ENCODE assay signal across 7 cellular contexts in genomic region chr2:87468429-87468981, GRCh38.
DNase-seq lines count a peak whose midpoint lies in the region; ATAC-seq and TF ChIP-seq lines count a peak whose summit lies in the region.
"Not testable (repeated sequence)": the region's sequence is repeated elsewhere in the genome, so short reads cannot be mapped to it uniquely, and the experiment has no call there.

No MANE protein-coding gene starts in this region.

- TF ChIP-seq POLR2A in spleen (IDR thresholded peaks at IDR 0.05): not testable (repeated sequence)

- peaks cover 21% of the 10 kb centered on the region for H3K36me3 Mint-ChIP-seq in activated CD4-positive, alpha-beta T cell treated with anti-CD3 and anti-CD28 coated beads, Interleukin-2, amount 10 ng/mL, durations not matched to agents 24 days and 14 days (ENCODE audit: low read depth)
- peaks cover 29% of the 10 kb centered on the region for H3K36me3 Mint-ChIP-seq in activated T-helper 1 cell treated with anti-CD3 and anti-CD28 coated beads, Interleukin-12 subunit alpha, Interleukin-12 subunit beta, Interleukin-2, Interleukin-4 antibody, amounts not matched to agents 30 ng/mL and 10 ng/mL and 1 ng/mL, durations not matched to agents 14 hours and 24 hours and 36 hours (ENCODE audit: low read depth)
- H3K36me3 Mint-ChIP-seq in activated naive CD8-positive, alpha-beta T cell treated with anti-CD3 and anti-CD28 coated beads, Interleukin-2, amount 50 U/mL, for 24 hours (ENCODE audit: low read depth): peaks cover 19% of the 10 kb centered on the region

- intact Hi-C loops in activated CD4-positive, alpha-beta T cell treated with anti-CD3 and anti-CD28 coated beads, Interleukin-2, amount 10 ng/mL, durations not matched to agents 24 days and 14 days (cut with micrococcal nuclease); activated T-helper 1 cell treated with anti-CD3 and anti-CD28 coated beads, Interleukin-12 subunit alpha, Interleukin-12 subunit beta, Interleukin-2, Interleukin-4 antibody, amounts not matched to agents 30 ng/mL and 10 ng/mL and 1 ng/mL, durations not matched to agents 14 hours and 24 hours and 36 hours (cut with micrococcal nuclease); left ventricle myocardium superior (cut with micrococcal nuclease); spleen (cut with DNase I; ENCODE audit: low total_unique reads): not testable (repeated sequence)

- not testable (repeated sequence) for H2AFZ ChIP-seq in GM23248; OCI-LY3 (ENCODE audit: low read depth, low read length)

- in situ Hi-C loops in GM23248 (cut with MboI): not testable (repeated sequence)

- not testable (repeated sequence) for H3K4me3 Mint-ChIP-seq in activated CD4-positive, alpha-beta T cell treated with anti-CD3 and anti-CD28 coated beads, Interleukin-2, amount 10 ng/mL, durations not matched to agents 24 days and 14 days; activated T-helper 1 cell treated with anti-CD3 and anti-CD28 coated beads, Interleukin-12 subunit alpha, Interleukin-12 subunit beta, Interleukin-2, Interleukin-4 antibody, amounts not matched to agents 30 ng/mL and 10 ng/mL and 1 ng/mL, durations not matched to agents 14 hours and 24 hours and 36 hours
- peak overlapping the region; percentile 29 for H3K4me3 Mint-ChIP-seq in activated naive CD8-positive, alpha-beta T cell treated with anti-CD3 and anti-CD28 coated beads, Interleukin-2, amount 50 U/mL, for 24 hours

- peaks cover 89% of the 10 kb centered on the region for H3K79me2 ChIP-seq in GM23248 (ENCODE audit: insufficient read depth)
- H3K79me2 ChIP-seq in OCI-LY3 (ENCODE audit: low read length): peaks cover 21% of the 10 kb centered on the region

- not testable (repeated sequence) for H3K4me3 ChIP-seq in GM23248; OCI-LY3 (ENCODE audit: low read length); spleen

- ATAC-seq in activated naive CD8-positive, alpha-beta T cell treated with anti-CD3 and anti-CD28 coated beads, Interleukin-2, amount 50 U/mL, for 24 hours: not testable (repeated sequence)
- ATAC-seq in left ventricle myocardium superior: peak; percentile 27

- peaks cover 36% of the 10 kb centered on the region for H3K4me1 Mint-ChIP-seq in activated CD4-positive, alpha-beta T cell treated with anti-CD3 and anti-CD28 coated beads, Interleukin-2, amount 10 ng/mL, durations not matched to agents 24 days and 14 days
- peaks cover 43% of the 10 kb centered on the region for H3K4me1 Mint-ChIP-seq in activated T-helper 1 cell treated with anti-CD3 and anti-CD28 coated beads, Interleukin-12 subunit alpha, Interleukin-12 subunit beta, Interleukin-2, Interleukin-4 antibody, amounts not matched to agents 30 ng/mL and 10 ng/mL and 1 ng/mL, durations not matched to agents 14 hours and 24 hours and 36 hours (ENCODE audit: low read depth)
- H3K4me1 Mint-ChIP-seq in activated naive CD8-positive, alpha-beta T cell treated with anti-CD3 and anti-CD28 coated beads, Interleukin-2, amount 50 U/mL, for 24 hours: peaks cover 53% of the 10 kb centered on the region

- H3K27ac Mint-ChIP-seq in activated CD4-positive, alpha-beta T cell treated with anti-CD3 and anti-CD28 coated beads, Interleukin-2, amount 10 ng/mL, durations not matched to agents 24 days and 14 days: peak overlapping the region; percentile 69
- peak overlapping the region; percentile 44 for H3K27ac Mint-ChIP-seq in activated T-helper 1 cell treated with anti-CD3 and anti-CD28 coated beads, Interleukin-12 subunit alpha, Interleukin-12 subunit beta, Interleukin-2, Interleukin-4 antibody, amounts not matched to agents 30 ng/mL and 10 ng/mL and 1 ng/mL, durations not matched to agents 14 hours and 24 hours and 36 hours
- H3K27ac Mint-ChIP-seq in activated naive CD8-positive, alpha-beta T cell treated with anti-CD3 and anti-CD28 coated beads, Interleukin-2, amount 50 U/mL, for 24 hours: peak overlapping the region; percentile 77

- H4K20me1 ChIP-seq in GM23248 (ENCODE audit: insufficient read depth); OCI-LY3 (ENCODE audit: insufficient read depth, low read length): not testable (repeated sequence)

- not testable (repeated sequence) for H3K36me3 ChIP-seq in GM23248 (ENCODE audit: low read depth); OCI-LY3 (replicated peaks; ENCODE audit: low read depth, low read length); spleen

- H3K9me2 ChIP-seq in GM23248 (ENCODE audit: insufficient read depth): not testable (repeated sequence)

- H3K4me2 ChIP-seq in GM23248 (ENCODE audit: unreplicated experiment): not testable (repeated sequence)
- H3K4me2 ChIP-seq in OCI-LY3 (ENCODE audit: low read length): peak overlapping the region; percentile 62

- TF ChIP-seq CTCF in OCI-LY3 (IDR thresholded peaks at IDR 0.05; ENCODE audit: low read depth, low read length); spleen (IDR thresholded peaks at IDR 0.05 in 8 of 11, conservative IDR thresholded peaks at IDR 0.05 in 3 of 11): not testable (repeated sequence)

- not testable (repeated sequence) for DNase-seq in GM23248; activated CD4-positive, alpha-beta T cell treated with anti-CD3 and anti-CD28 coated beads, Interleukin-2, amount 10 ng/mL, durations not matched to agents 24 days and 14 days; activated T-helper 1 cell treated with anti-CD3 and anti-CD28 coated beads, Interleukin-12 subunit alpha, Interleukin-12 subunit beta, Interleukin-2, Interleukin-4 antibody, amounts not matched to agents 30 ng/mL and 10 ng/mL and 1 ng/mL, durations not matched to agents 14 hours and 24 hours and 36 hours (ENCODE audit: low spot score); activated naive CD8-positive, alpha-beta T cell treated with anti-CD3 and anti-CD28 coated beads, Interleukin-2, amount 50 U/mL, for 24 hours; left ventricle myocardium superior; spleen

- 77 to 87% methylated on average over 12 of the region's 12 CpGs for WGBS in GM23248 (ENCODE audit: low coverage in 1 of 2, low lambda C conversion rate in 2 of 2, missing lambda C conversion rate in 2 of 2), 2 experiments
- WGBS in spleen, 5 donors: 63 to 81% (median 75%) methylated on average over 9 to 11 of the region's 12 CpGs

- not testable (repeated sequence) for H3F3A ChIP-seq in GM23248 (ENCODE audit: insufficient read depth)

- peaks cover 17% of the 10 kb centered on the region for H3K4me1 ChIP-seq in GM23248 (ENCODE audit: insufficient read depth)
- peaks cover 56% of the 10 kb centered on the region for H3K4me1 ChIP-seq in OCI-LY3 (ENCODE audit: low read length)
- H3K4me1 ChIP-seq in spleen: peaks cover 0 to 62% (median 19%) of the 10 kb centered on the region in 6 donors

- H3K27me3 ChIP-seq in GM23248 (replicated peaks; ENCODE audit: insufficient read depth); OCI-LY3 (ENCODE audit: low read depth, low read length); spleen (replicated peaks in 1 of 7): not testable (repeated sequence)

- peak overlapping the region; percentile 33 for H3K27ac ChIP-seq in GM23248
- H3K27ac ChIP-seq in OCI-LY3 (ENCODE audit: low read length): peak overlapping the region; percentile 91
- peak overlapping the region in 5 of 8 donors; percentile 7 to 78 (median 73) for H3K27ac ChIP-seq in spleen

- H3K9me3 Mint-ChIP-seq in activated CD4-positive, alpha-beta T cell treated with anti-CD3 and anti-CD28 coated beads, Interleukin-2, amount 10 ng/mL, durations not matched to agents 24 days and 14 days; activated T-helper 1 cell treated with anti-CD3 and anti-CD28 coated beads, Interleukin-12 subunit alpha, Interleukin-12 subunit beta, Interleukin-2, Interleukin-4 antibody, amounts not matched to agents 30 ng/mL and 10 ng/mL and 1 ng/mL, durations not matched to agents 14 hours and 24 hours and 36 hours; activated naive CD8-positive, alpha-beta T cell treated with anti-CD3 and anti-CD28 coated beads, Interleukin-2, amount 50 U/mL, for 24 hours: not testable (repeated sequence)

- not testable (repeated sequence) for H3K9ac ChIP-seq in GM23248
- H3K9ac ChIP-seq in OCI-LY3 (ENCODE audit: low read length): peak overlapping the region; percentile 64

- not testable (repeated sequence) for H3K9me3 ChIP-seq in GM23248 (ENCODE audit: low read depth); OCI-LY3 (ENCODE audit: insufficient read depth, low read length); spleen

- H3K27me3 Mint-ChIP-seq in activated CD4-positive, alpha-beta T cell treated with anti-CD3 and anti-CD28 coated beads, Interleukin-2, amount 10 ng/mL, durations not matched to agents 24 days and 14 days; activated T-helper 1 cell treated with anti-CD3 and anti-CD28 coated beads, Interleukin-12 subunit alpha, Interleukin-12 subunit beta, Interleukin-2, Interleukin-4 antibody, amounts not matched to agents 30 ng/mL and 10 ng/mL and 1 ng/mL, durations not matched to agents 14 hours and 24 hours and 36 hours (ENCODE audit: insufficient read depth); activated naive CD8-positive, alpha-beta T cell treated with anti-CD3 and anti-CD28 coated beads, Interleukin-2, amount 50 U/mL, for 24 hours: not testable (repeated sequence)

Comparison
In these comparisons a context has a peak if more than half of its experiments do, and no peak if none do; other contexts are left out.
1. H3K27ac ChIP-seq: peak in every context shown above with its lines; median percentile 91 in OCI-LY3; 73 in spleen; 33 in GM23248.